ENCODE assay signal across 16 cellular contexts in the genomic region with DNA sequence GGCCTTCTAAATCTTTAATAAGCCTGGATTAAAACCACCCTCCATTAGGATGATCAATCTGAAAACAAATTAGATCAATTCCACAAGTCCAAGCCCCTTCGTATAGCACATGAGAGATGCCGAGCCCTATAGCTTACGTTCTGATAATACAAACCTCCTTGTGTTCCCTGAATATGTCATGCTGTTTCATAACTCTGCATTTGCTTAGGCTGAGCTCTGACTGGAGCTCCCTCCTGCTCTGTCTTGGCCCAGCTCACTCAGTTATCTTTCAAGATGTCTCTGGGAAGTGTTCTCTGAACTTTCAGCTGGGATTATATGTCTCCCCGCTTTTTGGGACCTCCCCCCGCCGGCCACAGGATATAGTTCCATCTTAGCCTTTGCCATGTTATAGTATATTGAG. TPM values are rescaled to one million over a fixed set of nuclear protein-coding genes. Genes with fewer than 3 reads are reported as not detected.
A peak's percentile ranks its signal among the peaks of the same experiment; 100 is the strongest.
DNase-seq lines count a peak whose midpoint lies in the region; ATAC-seq and TF ChIP-seq lines count a peak whose summit lies in the region.
"Had no signal": no experiment of that assay in that cellular context is flagged by ENCODE, and none has a peak within 500 bp of the region (broad histone marks: within the 10 kb centered on the region; RNA-seq: fewer than 3 reads in every experiment).

No MANE protein-coding gene starts in this region.

- WGBS in adrenal gland, 4 donors = 67 to 73% (median 69%) methylated on average over 6 of the region's 6 CpGs
- WGBS in gastroesophageal sphincter (ENCODE audit: low coverage in 1 of 2), 2 donors = 40 to 56% methylated on average over 1 to 4 of the region's 6 CpGs

- DNase-seq in NCI-H2171 treated with DMSO at 0.1 percent for 48 hours (lab: John Stamatoyannopoulos, UW) = peak; percentile 27
- DNase-seq in NCI-H2171 (lab: John Stamatoyannopoulos, UW) = no peak
- DNase-seq in adrenal gland = peak in 2 of 7 donors; percentile 30 to 54
- no peak for DNase-seq in H7
- no peak for DNase-seq in MG63
- DNase-seq in dorsolateral prefrontal cortex = no peak
- DNase-seq: HCEC 1CT, NCI-H1436 treated with DMSO at 0.1 percent for 48 hours, NCI-H2081, NCI-H345, NCI-H526 treated with DMSO at 0.1 percent for 48 hours, PC-3 had no signal

- no peaks in the 10 kb centered on the region for H3K9me3 Mint-ChIP-seq in activated T-helper 17 cell treated with anti-CD3 and anti-CD28 coated beads, Interleukin-2, amount 50 U/mL, for 72 hours

- TF ChIP-seq CTCF in adrenal gland (IDR thresholded peaks at IDR 0.05) = peak in 1 of 6 experiments; percentile 2
- TF ChIP-seq CTCF in gastroesophageal sphincter (IDR thresholded peaks at IDR 0.05) = no peak
- no peak for TF ChIP-seq CTCF in dorsolateral prefrontal cortex (IDR thresholded peaks at IDR 0.05 in 54 of 56, conservative IDR thresholded peaks at IDR 0.05 in 2 of 56; ENCODE audit: low read depth in 1 of 56, partially characterized antibody in 56 of 56)

- peaks cover 6% of the 10 kb centered on the region for H3K36me3 Mint-ChIP-seq in activated T-helper 17 cell treated with anti-CD3 and anti-CD28 coated beads, Interleukin-2, amount 50 U/mL, for 72 hours (ENCODE audit: low read depth)

- no peak overlapping the region for H3K27ac Mint-ChIP-seq in activated T-helper 17 cell treated with anti-CD3 and anti-CD28 coated beads, Interleukin-2, amount 50 U/mL, for 72 hours

- H3K27me3 Mint-ChIP-seq in activated T-helper 17 cell treated with anti-CD3 and anti-CD28 coated beads, Interleukin-2, amount 50 U/mL, for 72 hours = no peaks in the 10 kb centered on the region

- peak; percentile 53 for ATAC-seq in gastroesophageal sphincter
- no peak for ATAC-seq in activated T-helper 17 cell treated with anti-CD3 and anti-CD28 coated beads, Interleukin-2, amount 50 U/mL, for 72 hours (replicated peaks)

- peaks cover 4 to 8% of the 10 kb centered on the region in 2 donors for H3K4me1 ChIP-seq in adrenal gland (replicated peaks in 1 of 2)
- peaks cover 0 to 17% (median 0%) of the 10 kb centered on the region in 3 donors for H3K4me1 ChIP-seq in gastroesophageal sphincter

- TF ChIP-seq EP300 in gastroesophageal sphincter (IDR thresholded peaks at IDR 0.05) = no peak

- H3K4me3 Mint-ChIP-seq in activated T-helper 17 cell treated with anti-CD3 and anti-CD28 coated beads, Interleukin-2, amount 50 U/mL, for 72 hours = no peak overlapping the region

- H3K9me3 ChIP-seq in adrenal gland (replicated peaks in 1 of 3) (no peaks in the 10 kb centered on the region), gastroesophageal sphincter (no peaks in the 10 kb centered on the region), MG63 (no peaks in the 10 kb centered on the region)

- no peaks in the 10 kb centered on the region for H3K36me3 ChIP-seq in adrenal gland (replicated peaks in 1 of 2)
- no peaks in the 10 kb centered on the region for H3K36me3 ChIP-seq in gastroesophageal sphincter
- no peaks in the 10 kb centered on the region for H3K36me3 ChIP-seq in H7 (replicated peaks; ENCODE audit: control insufficient read depth, insufficient read depth, low read length)
- no peaks in the 10 kb centered on the region; the same call in 1 of the 2 replicates for H3K36me3 ChIP-seq in MG63

- H3K27ac ChIP-seq in adrenal gland (peak overlapping the region; percentile 34 to 81 (median 59)), gastroesophageal sphincter (no peak overlapping the region), dorsolateral prefrontal cortex (no peak overlapping the region)
- H3K27ac ChIP-seq: 22Rv1, C4-2B had no signal

- H3K4me3 ChIP-seq in adrenal gland (no peak overlapping the region), gastroesophageal sphincter (no peak overlapping the region), H7 (ENCODE audit: insufficient read depth, low read depth, low read length) (no peak overlapping the region), MG63 (no peak overlapping the region), dorsolateral prefrontal cortex (no peak overlapping the region)

- TF ChIP-seq POLR2A in adrenal gland (IDR thresholded peaks at IDR 0.05) (no peak), gastroesophageal sphincter (IDR thresholded peaks at IDR 0.05) (no peak)

- H3K27me3 ChIP-seq in adrenal gland (no peaks in the 10 kb centered on the region), gastroesophageal sphincter (no peaks in the 10 kb centered on the region), H7 (ENCODE audit: control insufficient read depth, insufficient read depth, low read length) (no peaks in the 10 kb centered on the region), MG63 (no peaks in the 10 kb centered on the region), dorsolateral prefrontal cortex (no peaks in the 10 kb centered on the region)

- no peaks in the 10 kb centered on the region for H3K4me1 Mint-ChIP-seq in activated T-helper 17 cell treated with anti-CD3 and anti-CD28 coated beads, Interleukin-2, amount 50 U/mL, for 72 hours

- intact Hi-C loops in adrenal gland (cut with DNase I) (no loop called here), dorsolateral prefrontal cortex (cut with DNase I) (loop anchor here (10.0 kb wide), 2 partner anchors 241 to 761 kb away; partner anchors contain the start of gene ARHGAP20 (in 1 of the 2))

RNA-seq across cellular contexts. Expression of gene FDX1, which starts 43.9 kb away (rescaled TPM):
- total RNA-seq in adrenal gland = 1,000 to 10,000 TPM in 1 of 8 donors, 100 to 1,000 TPM in 7; 124 to 1,285 (median 315) TPM
- polyA plus RNA-seq in adrenal gland = 1,000 to 10,000 TPM in 1 of 3 donors, 100 to 1,000 TPM in 1, 10 to 100 TPM in 1; 51.1 to 1,586 (median 165) TPM
- total RNA-seq in gastroesophageal sphincter = 10 to 100 TPM; 13.7 to 17.5 (median 14.7) TPM
- 11.5 and 14.0 TPM in 2 replicates for total RNA-seq in H7 (2014; rRNA removed; shearing (Covaris generic))
- 19.7 and 20.3 TPM in 2 replicates for total RNA-seq in MG63 (2014; rRNA removed; shearing (Covaris generic); ENCODE audit: low replicate concordance)
- 10 to 100 TPM in 73 of 120 experiments, 1 to 10 TPM in 47; 7.2 to 13.9 (median 10.5) TPM for total RNA-seq in dorsolateral prefrontal cortex
- total RNA-seq in activated T-helper 17 cell treated with anti-CD3 and anti-CD28 coated beads, Interleukin-2, amount 50 U/mL, for 72 hours = 10 to 100 TPM in 1 of 2 donors, 1 to 10 TPM in 1; 8.5 to 15.3 TPM

Comparison
In these comparisons a context has a peak if more than half of its experiments do, and no peak if none do; other contexts are left out.
1. H3K27ac ChIP-seq: peak in adrenal gland (5 of 5); none in gastroesophageal sphincter (0 of 4) and dorsolateral prefrontal cortex (0 of 59).
2. intact Hi-C loops: an anchor here in dorsolateral prefrontal cortex (10.0 kb wide); none called in adrenal gland.